ENCODE assay signal across 8 cellular contexts in genomic region chr17:44344939-44345496, GRCh38.
A peak's percentile ranks its signal among the peaks of the same experiment; 100 is the strongest.
DNase-seq lines count a peak whose midpoint lies in the region; ATAC-seq and TF ChIP-seq lines count a peak whose summit lies in the region.

Gene GRN (plus strand): TSS chr17:44345302. CDS start chr17:44349165, 3,863 bp downstream.

- ATAC-seq in GM19025 (IDR thresholded peaks at IDR 0.05; ENCODE audit: low read depth, unreplicated experiment) (peak; percentile 53), HG03439 (IDR thresholded peaks at IDR 0.05; ENCODE audit: unreplicated experiment) (peak; percentile 68)

- DNase-seq in AG09309 (ENCODE audit: low read depth) (peak; percentile 94), NCI-H526 treated with DMSO at 0.1 percent for 48 hours (lab: John Stamatoyannopoulos, UW) (peak; percentile 97), dedifferentiated amniotic fluid mesenchymal stem cell (ENCODE audit: extremely low spot score) (peak; percentile 100), left kidney (ENCODE audit: low read depth, low spot score) (peak; percentile 100)
- peak; percentile 80 for DNase-seq in activated CD4-positive, alpha-beta T cell treated with anti-CD3 and anti-CD28 coated beads, Interleukin-2, amount 50 U/mL, for 1 hour
- DNase-seq in stimulated activated CD4-positive, alpha-beta T cell treated with anti-CD3 and anti-CD28 coated beads, Interleukin-2, amount 100 ng/mL, for 24 hours: peak; percentile 84 to 87

- no peak for TF ChIP-seq CTCF in AG09309 (IDR thresholded peaks at IDR 0.05; ENCODE audit: control insufficient read depth, insufficient read depth, low read depth, low read length, missing control alignments)

- H3K4me3 ChIP-seq in AG09309 (ENCODE audit: control insufficient read depth, low read depth, low read length): peak within 1 kb of the TSS; percentile 92

Comparison
In these comparisons a context has a peak if more than half of its experiments do, and no peak if none do; other contexts are left out.
1. Peak in every context shown above with its lines: DNase-seq, ATAC-seq and H3K4me3 ChIP-seq.